In genomic region chr12:46265734-46266133, GRCh38 we compare ENCODE assay signal across 9 cellular contexts. TPM values are rescaled to one million over a fixed set of nuclear protein-coding genes. Genes with fewer than 3 reads are reported as not detected.
DNase-seq lines count a peak whose midpoint lies in the region; ATAC-seq and TF ChIP-seq lines count a peak whose summit lies in the region.
"Had no signal": no experiment of that assay in that cellular context is flagged by ENCODE, and none has a peak within 500 bp of the region (broad histone marks: within the 10 kb centered on the region; RNA-seq: fewer than 3 reads in every experiment).

No MANE protein-coding gene starts in this region.

- H3K27me3 Mint-ChIP-seq in activated T-cell treated with anti-CD3 and anti-CD28 coated beads, Interleukin-2, amount 50 U/mL, for 72 hours (ENCODE audit: low read depth), result no peaks in the 10 kb centered on the region
- no peaks in the 10 kb centered on the region for H3K27me3 Mint-ChIP-seq in naive thymus-derived CD8-positive, alpha-beta T cell
- H3K27me3 Mint-ChIP-seq: activated B cell treated with CpG ODN at 0.5 μM for 24 hours had no signal

- peak overlapping the region; percentile 99 for H3K9ac ChIP-seq in HUES64 (ENCODE audit: low read depth, low read length)

- H3K4me3 ChIP-seq in HUES64 (ENCODE audit: low read length) (peak overlapping the region; percentile 90), epithelial cell of proximal tubule (ENCODE audit: low read depth, low read length) (peak overlapping the region; percentile 84)

- no peaks in the 10 kb centered on the region for H3K27me3 ChIP-seq in HUES64 (ENCODE audit: insufficient read depth, low read length)

- H3K27ac ChIP-seq in HUES64 (ENCODE audit: low read depth, low read length), result no peak overlapping the region

- DNase-seq in activated T-cell treated with anti-CD3 and anti-CD28 coated beads, Interleukin-2, amount 50 U/mL, for 72 hours, result peak; percentile 23 to 25
- DNase-seq in activated T-cell treated with anti-CD3 and anti-CD28 coated beads for 4 hours (no peak), epithelial cell of proximal tubule (ENCODE audit: low read depth) (no peak)
- peak; percentile 30 for DNase-seq in stimulated activated naive CD8-positive, alpha-beta T cell treated with anti-CD3 and anti-CD28 coated beads, Interleukin-15, Interleukin-2, amounts not matched to agents 100 U/mL and 50 U/mL, for 24 hours
- DNase-seq in naive thymus-derived CD8-positive, alpha-beta T cell, result no peak
- DNase-seq: activated B cell treated with CpG ODN at 0.5 μM for 24 hours had no signal

- H3K9me3 Mint-ChIP-seq in activated T-cell treated with anti-CD3 and anti-CD28 coated beads, Interleukin-2, amount 50 U/mL, for 72 hours, result no peaks in the 10 kb centered on the region
- peaks cover 0 to 3% (median 0%) of the 10 kb centered on the region in 9 donors for H3K9me3 Mint-ChIP-seq in naive thymus-derived CD8-positive, alpha-beta T cell
- H3K9me3 Mint-ChIP-seq: activated B cell treated with CpG ODN at 0.5 μM for 24 hours had no signal

- peaks cover 63% of the 10 kb centered on the region for H3K4me1 ChIP-seq in HUES64 (ENCODE audit: insufficient read depth, low read length)

- POLR2A ChIA-PET in naive thymus-derived CD8-positive, alpha-beta T cell (lab: Charles Lee), result interaction anchor here (0.5 to 6.9 kb wide), 11 partner anchors 8 to 115 kb away, joined by 3 to 365 read pairs (median 6); no protein-coding TSS in a partner anchor

- no peak overlapping the region for H3K4me3 Mint-ChIP-seq in activated T-cell treated with anti-CD3 and anti-CD28 coated beads, Interleukin-2, amount 50 U/mL, for 72 hours
- H3K4me3 Mint-ChIP-seq in naive thymus-derived CD8-positive, alpha-beta T cell, result no peak overlapping the region
- H3K4me3 Mint-ChIP-seq: activated B cell treated with CpG ODN at 0.5 μM for 24 hours had no signal

- H3K36me3 ChIP-seq in HUES64 (ENCODE audit: insufficient read depth, low read length), result 0 out of 2 replicates have a peak, but pooled peaks cover 6% of the 10 kb centered on the region

- H3K4me1 Mint-ChIP-seq in activated T-cell treated with anti-CD3 and anti-CD28 coated beads, Interleukin-2, amount 50 U/mL, for 72 hours (ENCODE audit: low read depth), result peaks cover 6% of the 10 kb centered on the region
- peaks cover 10 to 26% (median 18%) of the 10 kb centered on the region in 4 donors for H3K4me1 Mint-ChIP-seq in naive thymus-derived CD8-positive, alpha-beta T cell

- WGBS in HUES64, result 58% methylated on average over 3 of the region's 3 CpGs

- H3K9me3 ChIP-seq in HUES64 (ENCODE audit: insufficient read depth, low read depth, low read length), result no peaks in the 10 kb centered on the region

- H3K36me3 Mint-ChIP-seq in activated T-cell treated with anti-CD3 and anti-CD28 coated beads, Interleukin-2, amount 50 U/mL, for 72 hours (ENCODE audit: insufficient read depth in 2 of 2), result peaks cover 9 to 20% of the 10 kb centered on the region in 2 donors
- peaks cover 7 to 29% (median 12%) of the 10 kb centered on the region in 3 donors for H3K36me3 Mint-ChIP-seq in naive thymus-derived CD8-positive, alpha-beta T cell

- ATAC-seq in activated T-cell treated with anti-CD3 and anti-CD28 coated beads, Interleukin-2, amount 50 U/mL, for 72 hours (replicated peaks in 1 of 2), result no peak
- ATAC-seq in stimulated activated naive CD8-positive, alpha-beta T cell treated with anti-CD3 and anti-CD28 coated beads, Interleukin-15, Interleukin-2, amounts not matched to agents 100 U/mL and 50 U/mL, for 24 hours, result no peak
- ATAC-seq in HG03108 (IDR thresholded peaks at IDR 0.05; ENCODE audit: unreplicated experiment) (no peak), GM18867 (IDR thresholded peaks at IDR 0.05; ENCODE audit: unreplicated experiment) (no peak)
- ATAC-seq in naive thymus-derived CD8-positive, alpha-beta T cell, result no peak

- TF ChIP-seq CTCF in epithelial cell of proximal tubule (conservative IDR thresholded peaks at IDR 0.05; ENCODE audit: low read depth, low read length), result no peak

- no peak overlapping the region for H3K27ac Mint-ChIP-seq in activated T-cell treated with anti-CD3 and anti-CD28 coated beads, Interleukin-2, amount 50 U/mL, for 72 hours
- no peak overlapping the region for H3K27ac Mint-ChIP-seq in naive thymus-derived CD8-positive, alpha-beta T cell
- H3K27ac Mint-ChIP-seq: activated B cell treated with CpG ODN at 0.5 μM for 24 hours had no signal

RNA-seq across cellular contexts. Expression of gene SLC38A1, which starts 3.1 kb away (rescaled TPM):
- 100 to 1,000 TPM; 265 to 277 TPM for total RNA-seq in activated T-cell treated with anti-CD3 and anti-CD28 coated beads, Interleukin-2, amount 50 U/mL, for 72 hours
- polyA plus RNA-seq in HUES64 (2013, experiment 1 of 2), result 122 TPM
- polyA plus RNA-seq in HUES64 (2013, experiment 2 of 2), result 118 TPM
- total RNA-seq in epithelial cell of proximal tubule, result 73.1 and 105 TPM in 2 replicates
- 100 to 1,000 TPM; 323 to 343 TPM for total RNA-seq in naive thymus-derived CD8-positive, alpha-beta T cell
- polyA plus RNA-seq in naive thymus-derived CD8-positive, alpha-beta T cell, result 100 to 1,000 TPM; 255 to 308 (median 264) TPM

Comparison
In these comparisons a context has a peak if more than half of its experiments do, and no peak if none do; other contexts are left out.
1. DNase-seq: peak in activated T-cell treated with anti-CD3 and anti-CD28 coated beads, Interleukin-2, amount 50 U/mL, for 72 hours (2 of 2) and stimulated activated naive CD8-positive, alpha-beta T cell treated with anti-CD3 and anti-CD28 coated beads, Interleukin-15, Interleukin-2, amounts not matched to agents 100 U/mL and 50 U/mL, for 24 hours (single experiment); none in activated T-cell treated with anti-CD3 and anti-CD28 coated beads for 4 hours (single experiment), epithelial cell of proximal tubule (single experiment) and naive thymus-derived CD8-positive, alpha-beta T cell (0 of 10).